10 cellular contexts compared by ENCODE assay signal in the genomic region with DNA sequence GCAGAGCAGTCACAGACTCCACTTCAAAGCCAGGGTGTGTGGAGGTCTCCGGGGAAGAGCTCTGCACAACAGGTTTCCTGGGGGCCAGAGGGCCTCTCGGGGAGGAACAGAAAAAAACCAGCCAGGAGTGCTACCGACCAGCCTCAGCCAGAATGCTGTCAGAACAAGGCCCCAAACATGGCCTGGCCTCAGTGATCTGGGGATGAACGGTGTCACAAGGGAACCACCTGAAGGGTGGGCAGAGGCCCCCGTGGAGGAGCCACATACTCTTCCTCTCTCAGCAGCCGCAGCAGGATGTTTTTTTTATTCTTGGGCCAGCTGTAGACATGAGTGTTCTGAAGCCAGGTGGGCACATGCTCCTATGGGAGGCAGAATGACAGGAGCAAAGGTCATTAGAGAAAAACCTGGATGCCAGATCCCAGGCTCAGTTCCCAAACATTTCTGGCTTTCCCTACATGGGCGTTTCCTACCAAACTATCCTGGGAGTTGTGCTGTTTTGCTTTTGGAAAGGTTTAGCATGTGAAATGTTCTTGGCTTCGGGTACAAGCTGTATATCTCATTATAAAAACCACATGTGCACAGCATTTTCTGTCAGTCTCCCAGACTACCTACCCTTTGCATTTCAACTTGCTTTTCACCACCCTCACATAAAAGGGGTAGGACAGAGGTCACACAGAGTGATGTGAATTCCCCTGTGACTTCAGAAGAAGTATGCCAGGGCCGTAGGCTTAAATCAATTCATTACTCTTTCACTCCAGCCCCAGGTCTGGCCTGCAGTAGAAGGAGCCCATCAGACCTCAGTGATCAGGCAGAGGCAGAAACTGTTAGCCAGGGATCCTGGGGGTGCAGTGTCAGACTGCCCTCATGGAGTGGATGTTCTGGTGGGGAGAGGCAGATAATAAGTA. TPM values are rescaled to one million over a fixed set of nuclear protein-coding genes. Genes with fewer than 3 reads are reported as not detected.
A peak's percentile ranks its signal among the peaks of the same experiment; 100 is the strongest.
DNase-seq lines count a peak whose midpoint lies in the region; ATAC-seq, FAIRE-seq and TF ChIP-seq lines count a peak whose summit lies in the region.
"Had no signal": no experiment of that assay in that cellular context is flagged by ENCODE, and none has a peak within 500 bp of the region (broad histone marks: within the 10 kb centered on the region; RNA-seq: fewer than 3 reads in every experiment).

No MANE protein-coding gene starts in this region.

- TF ChIP-seq CTCF in BJ (IDR thresholded peaks at IDR 0.05; ENCODE audit: insufficient read depth, low read depth, low read length) (no peak), esophagus squamous epithelium (IDR thresholded peaks at IDR 0.05) (no peak), pancreas (IDR thresholded peaks at IDR 0.05) (no peak)

- no peaks in the 10 kb centered on the region for H3K9me3 ChIP-seq in esophagus squamous epithelium
- H3K9me3 ChIP-seq in pancreas = no peaks in the 10 kb centered on the region

- peaks cover 5% of the 10 kb centered on the region for H3K36me3 ChIP-seq in BJ (ENCODE audit: control insufficient read depth, insufficient read depth, low read length)
- peaks cover 0 to 73% (median 3%) of the 10 kb centered on the region in 3 donors for H3K36me3 ChIP-seq in esophagus squamous epithelium
- H3K36me3 ChIP-seq in pancreas = peaks cover 0 to 15% (median 0%) of the 10 kb centered on the region in 3 donors

- H3K27ac ChIP-seq in esophagus squamous epithelium (peak overlapping the region; percentile 50 to 84 (median 78)), pancreas (peak overlapping the region in 3 of 4 donors; percentile 13 to 44 (median 15))

- intact Hi-C loops in esophagus squamous epithelium (cut with DNase I) = loop anchor here (10.0 kb wide), 1 partner anchor 75 kb away; the partner anchor contains the start of gene REV3L
- intact Hi-C loops in pancreas (cut with DNase I) = no loop called here

- peak; percentile 58 to 83 (median 70) for ATAC-seq in pancreas
- ATAC-seq in HG03045 (IDR thresholded peaks at IDR 0.05; ENCODE audit: unreplicated experiment) = no peak
- no peak for ATAC-seq in HG03342 (IDR thresholded peaks at IDR 0.05; ENCODE audit: unreplicated experiment)
- no peak for ATAC-seq in HG02678 (IDR thresholded peaks at IDR 0.05; ENCODE audit: unreplicated experiment)

- H3K27me3 ChIP-seq in BJ (ENCODE audit: control insufficient read depth, insufficient read depth, low read length) (no peaks in the 10 kb centered on the region), esophagus squamous epithelium (no peaks in the 10 kb centered on the region), pancreas (no peaks in the 10 kb centered on the region)

- no peak for FAIRE-seq in pancreas (lab: Jason Lieb, UNC)
- FAIRE-seq: astrocyte had no signal

- no peak overlapping the region for H3K4me3 ChIP-seq in BJ (ENCODE audit: low read depth, low read length)
- H3K4me3 ChIP-seq in esophagus squamous epithelium = no peak overlapping the region
- H3K4me3 ChIP-seq in pancreas = no peak overlapping the region

- no peak for TF ChIP-seq POLR2A in esophagus squamous epithelium (IDR thresholded peaks at IDR 0.05)

- POLR2A ChIA-PET in BJ (lab: Charles Lee) = interaction anchor here (0.6 kb wide), 2 partner anchors 16 to 218 kb away, joined by 3 read pairs; no protein-coding TSS in a partner anchor

- H3K4me1 ChIP-seq in esophagus squamous epithelium (peaks cover 0 to 61% (median 31%) of the 10 kb centered on the region in 3 donors), pancreas (peaks cover 12 to 21% (median 13%) of the 10 kb centered on the region in 3 donors)

- CTCF ChIA-PET in BJ (lab: Yijun Ruan, JAX) = interaction anchor here (0.6 to 1.5 kb wide), 2 partner anchors 12 to 33 kb away, joined by 3 read pairs; no protein-coding TSS in a partner anchor

- DNase-seq in BJ (ENCODE audit: low read depth) (peak; percentile 79), NCI-H1092 treated with DMSO at 0.1 percent for 48 hours (lab: John Stamatoyannopoulos, UW) (peak; percentile 57), esophagus squamous epithelium (lab: John Stamatoyannopoulos, UW) (no peak), pancreas (peak in 1 of 6 donors; percentile 34), AG08396 (ENCODE audit: low spot score) (no peak)
- DNase-seq: mesendoderm had no signal

- WGBS in esophagus squamous epithelium, 2 donors = 38 to 61% methylated on average over 7 to 9 of the region's 9 CpGs
- WGBS in pancreas, 2 donors = 25 to 27% methylated on average over 9 of the region's 9 CpGs

RNA-seq across cellular contexts. Expression of gene TRAF3IP2, which starts 46.2 kb away (rescaled TPM):
- polyA plus RNA-seq in BJ (2011; rRNA removed) = 33.1 and 52.4 TPM in 2 replicates
- 29.3 and 43.2 TPM in 2 replicates for polyA minus RNA-seq in BJ (2011; rRNA and poly(A)+ RNA removed)
- 10 to 100 TPM; 36.8 to 52.1 (median 46.7) TPM for total RNA-seq in esophagus squamous epithelium
- 10 to 100 TPM; 19.9 to 25.9 (median 22.0) TPM for total RNA-seq in pancreas
- 10 to 100 TPM; 18.5 to 30.3 TPM for polyA plus RNA-seq in pancreas

Comparison
In these comparisons a context has a peak if more than half of its experiments do, and no peak if none do; other contexts are left out.
1. DNase-seq: peak in BJ (single experiment) and NCI-H1092 treated with DMSO at 0.1 percent for 48 hours (single experiment); none in esophagus squamous epithelium (single experiment) and AG08396 (single experiment).
2. ATAC-seq: peak in pancreas (4 of 4); none in HG03045 (single experiment), HG03342 (single experiment) and HG02678 (single experiment).